Comparison of ENCODE assay signal across 8 cellular contexts in the genomic region with DNA sequence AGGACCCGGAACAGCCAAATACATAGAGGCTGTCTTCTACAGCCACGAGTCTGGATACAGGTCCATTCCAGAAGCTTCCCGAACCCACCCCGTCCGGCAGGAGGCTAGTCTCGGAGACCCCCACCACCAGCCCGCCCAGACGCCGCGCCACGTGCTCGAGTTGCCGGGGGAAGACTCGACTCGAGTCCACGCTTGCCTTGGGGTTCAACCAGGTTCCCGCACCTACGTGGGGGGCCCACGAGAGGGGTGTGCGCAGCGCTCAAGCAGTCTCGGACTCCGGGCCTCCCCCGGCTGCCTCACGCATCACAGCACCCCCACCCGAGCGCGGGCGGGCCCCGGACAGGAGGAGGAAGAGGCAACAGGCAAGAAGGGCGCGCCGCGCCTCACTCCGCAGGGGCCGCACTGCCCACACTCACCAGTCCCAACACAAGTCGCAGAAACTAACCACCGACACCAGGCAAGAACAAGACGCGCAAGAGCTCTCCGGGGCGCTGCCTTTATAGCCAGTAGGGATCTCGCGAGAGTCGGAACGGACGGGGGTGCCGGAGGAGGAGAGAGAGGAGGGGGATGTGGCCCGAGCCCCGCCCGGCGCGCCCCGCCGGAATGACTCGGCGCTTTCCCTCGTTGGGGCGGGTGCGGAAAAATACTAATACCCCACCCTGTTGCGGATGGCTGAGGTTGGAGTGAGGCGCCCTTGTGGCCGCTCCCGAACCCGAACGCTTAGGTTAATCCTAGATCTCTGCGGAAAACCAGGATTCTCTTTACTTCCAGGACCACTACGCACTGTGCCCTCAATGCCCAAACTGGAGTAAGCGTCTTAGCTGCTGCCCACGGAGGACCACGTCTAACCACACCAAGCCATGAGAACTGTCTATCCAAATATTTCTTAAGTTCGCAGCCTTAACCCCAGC. TPM values are rescaled to one million over a fixed set of nuclear protein-coding genes. Genes with fewer than 3 reads are reported as not detected.
DNase-seq lines count a peak whose midpoint lies in the region; ATAC-seq and TF ChIP-seq lines count a peak whose summit lies in the region.

A gene (minus strand): TSS at position 472 of the 911 bp plus-strand sequence. CDS start 2,841 bp downstream, outside the sequence.

- CTCF ChIA-PET in activated CD8-positive, alpha-beta T cell treated with anti-CD3 and anti-CD28 coated beads, Interleukin-2, amount 10 ng/mL, durations not matched to agents 7 days and 5 days (lab: Charles Lee), result interaction anchor here (1.1 to 8.1 kb wide), 8 partner anchors 10 to 47 kb away, joined by 3 to 70 read pairs (median 6); a partner anchor contains a TSS

- H3K4me1 ChIP-seq in ectodermal cell (ENCODE audit: control insufficient read depth, insufficient read depth, low read length) (peaks cover 12% of the 10 kb centered on the region), lung (ENCODE audit: control insufficient read depth in 2 of 2, insufficient read depth in 2 of 2, low read length in 2 of 2) (peaks cover 1 to 7% of the 10 kb centered on the region in 2 donors)

- no peak for TF ChIP-seq CTCF in lung (IDR thresholded peaks at IDR 0.05; ENCODE audit: control extremely low read depth, extremely low read depth)

- WGBS in ectodermal cell, 2 experiments, result 1 to 2% methylated on average over 72 of the region's 72 CpGs
- 0 to 1% methylated on average over 69 to 72 of the region's 72 CpGs for WGBS in lung, 2 donors

- peak; percentile 99 for DNase-seq in CD1c-positive myeloid dendritic cell (ENCODE audit: extremely low spot score)
- peak; percentile 94 for DNase-seq in NCI-H82 treated with DMSO at 0.1 percent for 48 hours (lab: John Stamatoyannopoulos, UW; ENCODE audit: unreplicated experiment)
- peak; percentile 96 for DNase-seq in activated CD8-positive, alpha-beta T cell treated with anti-CD3 and anti-CD28 coated beads, Interleukin-2, amount 10 ng/mL, durations not matched to agents 7 days and 5 days
- DNase-seq in lung (ENCODE audit: low spot score), result peak; percentile 98
- DNase-seq in stimulated activated CD4-positive, alpha-beta T cell treated with anti-CD3 and anti-CD28 coated beads, TNF-alpha, amount 100 ng/mL, for 4 hours (ENCODE audit: low read depth in 3 of 3), result peak; percentile 97 to 98 (median 97)

- ATAC-seq in GM19438 (IDR thresholded peaks at IDR 0.05; ENCODE audit: low read depth, unreplicated experiment) (peak; percentile 80), HG03575 (IDR thresholded peaks at IDR 0.05; ENCODE audit: extremely low read depth, insufficient number of reproducible peaks, low FRiP score, unreplicated experiment) (peak; percentile 46), lung (ENCODE audit: insufficient read depth, low FRiP score) (peak; percentile 95)
- ATAC-seq in activated CD8-positive, alpha-beta T cell treated with anti-CD3 and anti-CD28 coated beads, Interleukin-2, amount 10 ng/mL, durations not matched to agents 7 days and 5 days, result peak; percentile 91

- peak within 1 kb of the TSS; percentile 57 for H3K4me3 ChIP-seq in ectodermal cell (ENCODE audit: insufficient read depth, low read depth, low read length)
- peak within 1 kb of the TSS; percentile 86 for H3K4me3 ChIP-seq in lung

- H3K9me3 Mint-ChIP-seq in activated CD8-positive, alpha-beta T cell treated with anti-CD3 and anti-CD28 coated beads, Interleukin-2, amount 10 ng/mL, durations not matched to agents 7 days and 5 days (ENCODE audit: insufficient read depth), result no peaks in the 10 kb centered on the region

- H3K27ac ChIP-seq in ectodermal cell (ENCODE audit: insufficient read depth, low read depth, low read length, poor library complexity, severe bottlenecking) (peak within 1 kb of the TSS; percentile 22), lung (ENCODE audit: low read depth in 1 of 2, low read length in 1 of 2) (peak within 1 kb of the TSS; percentile 96 to 98)

- H3K27ac Mint-ChIP-seq in activated CD8-positive, alpha-beta T cell treated with anti-CD3 and anti-CD28 coated beads, Interleukin-2, amount 10 ng/mL, durations not matched to agents 7 days and 5 days, result peak within 1 kb of the TSS; percentile 87

- H3K9me3 ChIP-seq in ectodermal cell (ENCODE audit: control insufficient read depth, low read length), result no peaks in the 10 kb centered on the region
- H3K9me3 ChIP-seq in lung (ENCODE audit: control insufficient read depth in 2 of 2, insufficient read depth in 1 of 2, low read length in 1 of 2), result no peaks in the 10 kb centered on the region

- H3K36me3 Mint-ChIP-seq in activated CD8-positive, alpha-beta T cell treated with anti-CD3 and anti-CD28 coated beads, Interleukin-2, amount 10 ng/mL, durations not matched to agents 7 days and 5 days (ENCODE audit: low read depth), result peaks cover 19% of the 10 kb centered on the region

- H3K36me3 ChIP-seq in ectodermal cell (ENCODE audit: control insufficient read depth, insufficient read depth, low read length), result peaks cover 7% of the 10 kb centered on the region
- H3K36me3 ChIP-seq in lung (ENCODE audit: control insufficient read depth in 2 of 2, insufficient read depth in 2 of 2, low read length in 2 of 2), result peaks cover 9 to 10% of the 10 kb centered on the region in 2 donors

- H3K27me3 ChIP-seq in ectodermal cell (ENCODE audit: control insufficient read depth, insufficient read depth, low read length, poor library complexity, severe bottlenecking) (no peaks in the 10 kb centered on the region), lung (ENCODE audit: control insufficient read depth, insufficient read depth) (no peaks in the 10 kb centered on the region)

- peak within 1 kb of the TSS; percentile 96 for H3K4me3 Mint-ChIP-seq in activated CD8-positive, alpha-beta T cell treated with anti-CD3 and anti-CD28 coated beads, Interleukin-2, amount 10 ng/mL, durations not matched to agents 7 days and 5 days

- peaks cover 34% of the 10 kb centered on the region for H3K4me1 Mint-ChIP-seq in activated CD8-positive, alpha-beta T cell treated with anti-CD3 and anti-CD28 coated beads, Interleukin-2, amount 10 ng/mL, durations not matched to agents 7 days and 5 days (ENCODE audit: low read depth)

- H3K27me3 Mint-ChIP-seq in activated CD8-positive, alpha-beta T cell treated with anti-CD3 and anti-CD28 coated beads, Interleukin-2, amount 10 ng/mL, durations not matched to agents 7 days and 5 days (ENCODE audit: low read depth), result peaks cover 9% of the 10 kb centered on the region

- POLR2A ChIA-PET in activated CD8-positive, alpha-beta T cell treated with anti-CD3 and anti-CD28 coated beads, Interleukin-2, amount 10 ng/mL, durations not matched to agents 7 days and 5 days (lab: Charles Lee), result interaction anchor here (0.5 to 3.8 kb wide), 40 partner anchors 9 to 800 kb away, joined by 3 to 55 read pairs (median 5); a partner anchor contains a TSS

RNA-seq across cellular contexts. Expression of the gene that starts here (rescaled TPM):
- 100 to 1,000 TPM; 250 to 251 TPM for total RNA-seq in activated CD8-positive, alpha-beta T cell treated with anti-CD3 and anti-CD28 coated beads, Interleukin-2, amount 10 ng/mL, durations not matched to agents 7 days and 5 days
- polyA plus RNA-seq in ectodermal cell (2013, experiment 1 of 4), result 647 TPM
- 589 TPM for polyA plus RNA-seq in ectodermal cell (2013, experiment 2 of 4)
- 516 TPM for polyA plus RNA-seq in ectodermal cell (2013, experiment 3 of 4)
- 538 TPM for polyA plus RNA-seq in ectodermal cell (2013, experiment 4 of 4)
- total RNA-seq in lung, result 100 to 1,000 TPM; 208 to 443 TPM
- 100 to 1,000 TPM; 649 to 926 TPM for polyA plus RNA-seq in lung

Comparison
In these comparisons a context has a peak if more than half of its experiments do, and no peak if none do; other contexts are left out.
1. Peak in every context shown above with its lines: DNase-seq, ATAC-seq, H3K4me3 ChIP-seq and H3K27ac ChIP-seq.